In the genomic region with DNA sequence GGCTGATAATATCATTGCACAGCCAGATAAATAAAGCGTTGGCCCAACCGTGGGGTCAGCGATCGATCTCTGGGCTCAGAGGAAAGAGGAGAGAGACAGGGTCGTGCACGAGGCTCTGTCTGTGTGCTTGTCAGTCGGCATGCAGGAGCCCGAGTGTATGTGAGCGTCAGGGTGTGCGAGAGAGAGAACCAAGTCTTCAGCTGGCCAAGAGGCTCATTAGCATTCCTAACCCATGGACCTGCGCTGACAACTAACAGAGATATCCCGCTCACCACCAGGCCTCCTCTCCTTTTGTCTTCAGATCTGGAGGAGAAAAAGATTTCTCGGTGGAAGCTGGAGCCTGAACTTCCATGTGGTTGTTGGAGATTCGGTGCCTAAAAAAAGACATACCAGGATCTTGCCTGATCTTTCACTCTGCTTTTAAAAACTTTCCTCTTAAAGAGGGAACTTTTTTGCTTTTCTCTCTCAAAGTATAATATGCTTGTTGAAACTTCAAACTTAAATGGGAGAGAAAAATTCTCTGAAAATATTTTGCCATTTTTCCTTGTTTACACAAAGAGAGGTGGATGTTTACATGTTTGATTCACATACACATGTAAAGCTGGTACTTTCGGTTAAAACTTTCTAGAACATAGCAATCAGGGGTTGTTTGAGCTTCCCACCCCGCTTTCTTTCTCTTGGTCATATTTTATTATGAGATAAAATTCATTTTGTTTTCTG, we compare ENCODE assay signal across 17 cellular contexts. TPM values are rescaled to one million over a fixed set of nuclear protein-coding genes. Genes with fewer than 3 reads are reported as not detected.
DNase-seq lines count a peak whose midpoint lies in the region; ATAC-seq, FAIRE-seq and TF ChIP-seq lines count a peak whose summit lies in the region.
"Had no signal": no experiment of that assay in that cellular context is flagged by ENCODE, and none has a peak within 500 bp of the region (broad histone marks: within the 10 kb centered on the region; RNA-seq: fewer than 3 reads in every experiment).

No MANE protein-coding gene starts in this region.

- H3K4me3 ChIP-seq in HEK293 (ENCODE audit: low read depth, low read length) (no peak overlapping the region), astrocyte (ENCODE audit: insufficient read depth, low read depth, low read length) (peak overlapping the region; percentile 27), prostate gland (no peak overlapping the region)

- CTCF ChIA-PET in HEK293 (lab: Yijun Ruan, JAX), result interaction anchor here (0.6 to 2.6 kb wide), 2 partner anchors 201 to 713 kb away, joined by 3 to 16 read pairs; no protein-coding TSS in a partner anchor

- TF ChIP-seq CTCF in HEK293 (tag by site-specific recombination; IDR thresholded peaks at IDR 0.05), result no peak
- no peak for TF ChIP-seq CTCF in astrocyte (IDR thresholded peaks at IDR 0.05; ENCODE audit: insufficient read depth, low read depth, low read length)
- no peak for TF ChIP-seq CTCF in prostate gland (IDR thresholded peaks at IDR 0.05)

- ATAC-seq in GM18517 (IDR thresholded peaks at IDR 0.05; ENCODE audit: unreplicated experiment) (no peak), HG03159 (IDR thresholded peaks at IDR 0.05; ENCODE audit: unreplicated experiment) (no peak)

- H3K27me3 ChIP-seq in astrocyte (ENCODE audit: insufficient read depth, low read length), result no peaks in the 10 kb centered on the region
- peaks cover 40% of the 10 kb centered on the region for H3K27me3 ChIP-seq in prostate gland (replicated peaks; ENCODE audit: insufficient read depth)

- peaks cover 27% of the 10 kb centered on the region for H3K27me3 Mint-ChIP-seq in astrocyte (ENCODE audit: low read depth, unreplicated experiment)

- intact Hi-C loops in prostate gland (cut with DNase I), result loop anchor here (10.0 kb wide), 1 partner anchor 1295 kb away; no protein-coding TSS in a partner anchor

- H3K36me3 ChIP-seq in HEK293 (ENCODE audit: control insufficient read depth in 2 of 2, insufficient read depth in 1 of 2, low read length in 2 of 2) (peaks cover 2 to 8% of the 10 kb centered on the region in 2 experiments; a peak in 2 of 3 replicates), astrocyte (ENCODE audit: insufficient read depth, low read length) (peaks cover under 1% of the 10 kb centered on the region), prostate gland (no peaks in the 10 kb centered on the region)

- H3K27ac ChIP-seq in HEK293 (ENCODE audit: extremely low read depth, low read depth, low read length) (peak overlapping the region; percentile 84), astrocyte (ENCODE audit: low read depth, low read length) (peak overlapping the region; percentile 78), prostate gland (peak overlapping the region in 1 of 2 donors; percentile 60)
- H3K27ac ChIP-seq: C4-2B, KMS-11 had no signal

- POLR2A ChIA-PET in HEK293 (lab: Yijun Ruan, JAX), result interaction anchor here (1.4 kb wide), 1 partner anchor 13 kb away, joined by 3 read pairs; no protein-coding TSS in a partner anchor

- no peak overlapping the region for H3K27ac Mint-ChIP-seq in astrocyte (ENCODE audit: unreplicated experiment)
- H3K27ac Mint-ChIP-seq: activated naive CD4-positive, alpha-beta T cell treated with anti-CD3 and anti-CD28 coated beads for 36 hours had no signal

- no peak for TF ChIP-seq POLR2A in prostate gland (IDR thresholded peaks at IDR 0.05)

- WGBS in prostate gland, result 19% methylated on average over 16 of the region's 16 CpGs

- peaks cover 19% of the 10 kb centered on the region for H3K79me2 ChIP-seq in astrocyte (ENCODE audit: insufficient read depth, low read length)

- H3K9me3 ChIP-seq in HEK293 (ENCODE audit: control insufficient read depth, insufficient read depth, low read depth, low read length), result no peaks in the 10 kb centered on the region
- no peaks in the 10 kb centered on the region for H3K9me3 ChIP-seq in astrocyte (ENCODE audit: insufficient read depth, low read depth, low read length)
- H3K9me3 ChIP-seq in prostate gland, result no peaks in the 10 kb centered on the region

- peaks cover 1% of the 10 kb centered on the region for H3K4me1 Mint-ChIP-seq in astrocyte (ENCODE audit: low read depth, unreplicated experiment)

- peak overlapping the region; percentile 74 for H2AFZ ChIP-seq in astrocyte (ENCODE audit: low read depth, low read length)

- H3K9me3 Mint-ChIP-seq in astrocyte (ENCODE audit: unreplicated experiment), result peaks cover 32% of the 10 kb centered on the region
- H3K9me3 Mint-ChIP-seq: activated naive CD4-positive, alpha-beta T cell treated with anti-CD3 and anti-CD28 coated beads for 36 hours had no signal

- H3K4me2 ChIP-seq in astrocyte (ENCODE audit: low read length), result peak overlapping the region; percentile 83
- H3K4me2 ChIP-seq: KMS-11 had no signal

- H3K36me3 Mint-ChIP-seq in astrocyte (ENCODE audit: low read depth, unreplicated experiment), result peaks cover under 1% of the 10 kb centered on the region

- H4K20me1 ChIP-seq in astrocyte (ENCODE audit: insufficient read depth, low read length), result no peaks in the 10 kb centered on the region

- DNase-seq in astrocyte (ENCODE audit: low read depth) (peak; percentile 88), iPS-NIHi7 (ENCODE audit: extremely low spot score) (peak; percentile 51), retina (peak; percentile 88), prostate gland (ENCODE audit: low spot score) (no peak)
- DNase-seq in activated CD4-positive, CD25-positive, alpha-beta regulatory T cell (lab: John Stamatoyannopoulos, UW), result no peak
- DNase-seq: activated naive CD4-positive, alpha-beta T cell treated with anti-CD3 and anti-CD28 coated beads for 36 hours; GOT3; hippocampal formation; NCI-H1930; NK-92 treated with Interleukin-12 subunit alpha and Interleukin-12 subunit beta, amount 100 ng/mL, for 24 hours; SHP77 treated with DMSO at 0.1 percent for 48 hours; stimulated activated CD4-positive, alpha-beta T cell treated with anti-CD3 and anti-CD28 coated beads, Interleukin-4, amount 100 ng/mL, for 1 hour had no signal

- no peak overlapping the region for H3K4me3 Mint-ChIP-seq in astrocyte (ENCODE audit: unreplicated experiment)
- H3K4me3 Mint-ChIP-seq: activated naive CD4-positive, alpha-beta T cell treated with anti-CD3 and anti-CD28 coated beads for 36 hours had no signal

- H3K9ac ChIP-seq in astrocyte (ENCODE audit: low read length), result peak overlapping the region; percentile 76
- H3K9ac ChIP-seq: KMS-11 had no signal

- FAIRE-seq in astrocyte (lab: Jason Lieb, UNC), result peak; percentile 9

- peaks cover 38% of the 10 kb centered on the region for H3K4me1 ChIP-seq in HEK293 (ENCODE audit: control insufficient read depth, insufficient read depth, low read length)
- peaks cover 62% of the 10 kb centered on the region for H3K4me1 ChIP-seq in astrocyte (ENCODE audit: insufficient read depth, low read length)
- H3K4me1 ChIP-seq in prostate gland (replicated peaks), result no peaks in the 10 kb centered on the region

TF ChIP-seq in HEK293, 187 proteins besides CTCF, POLR2A, EP300 and RAD21 (continues in another document):
- 0 out of 2 replicates have a peak, but pooled peaks have one; percentile 22 for TF ChIP-seq ZNF76 (tag by site-specific recombination; IDR thresholded peaks at IDR 0.05; ENCODE audit: borderline replicate concordance, low read depth)
- TF ChIP-seq, protein P1, sequence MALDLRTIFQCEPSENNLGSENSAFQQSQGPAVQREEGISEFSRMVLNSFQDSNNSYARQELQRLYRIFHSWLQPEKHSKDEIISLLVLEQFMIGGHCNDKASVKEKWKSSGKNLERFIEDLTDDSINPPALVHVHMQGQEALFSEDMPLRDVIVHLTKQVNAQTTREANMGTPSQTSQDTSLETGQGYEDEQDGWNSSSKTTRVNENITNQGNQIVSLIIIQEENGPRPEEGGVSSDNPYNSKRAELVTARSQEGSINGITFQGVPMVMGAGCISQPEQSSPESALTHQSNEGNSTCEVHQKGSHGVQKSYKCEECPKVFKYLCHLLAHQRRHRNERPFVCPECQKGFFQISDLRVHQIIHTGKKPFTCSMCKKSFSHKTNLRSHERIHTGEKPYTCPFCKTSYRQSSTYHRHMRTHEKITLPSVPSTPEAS (tag by site-specific recombination; IDR thresholded peaks at IDR 0.05), result peak; percentile 76
- peak; percentile 67 for TF ChIP-seq PRDM1 (tag by site-specific recombination; IDR thresholded peaks at IDR 0.05)
- 0 out of 2 replicates have a peak, but pooled peaks have one; percentile 4 for TF ChIP-seq ZNF24 (tag by site-specific recombination; IDR thresholded peaks at IDR 0.05)
- TF ChIP-seq ZSCAN30 (tag by site-specific recombination; IDR thresholded peaks at IDR 0.05), result 0 out of 2 replicates have a peak, but pooled peaks have one; percentile 17
- 0 out of 2 replicates have a peak, but pooled peaks have one; percentile 33 for TF ChIP-seq ZNF501 (tag by site-specific recombination; IDR thresholded peaks at IDR 0.05)
- no peak for TF ChIP-seq GFI1B (tag by site-specific recombination; IDR thresholded peaks at IDR 0.05)
- TF ChIP-seq ZNF600 (tag by site-specific recombination; IDR thresholded peaks at IDR 0.05), result peak; percentile 60
- peak; percentile 55; the same call in 1 of the 2 replicates for TF ChIP-seq ZNF610 (tag by site-specific recombination; IDR thresholded peaks at IDR 0.05; ENCODE audit: borderline replicate concordance)
- 0 out of 2 replicates have a peak, but pooled peaks have one; percentile 15 for TF ChIP-seq IKZF3 (tag by site-specific recombination; IDR thresholded peaks at IDR 0.05)
- TF ChIP-seq, protein P2, sequence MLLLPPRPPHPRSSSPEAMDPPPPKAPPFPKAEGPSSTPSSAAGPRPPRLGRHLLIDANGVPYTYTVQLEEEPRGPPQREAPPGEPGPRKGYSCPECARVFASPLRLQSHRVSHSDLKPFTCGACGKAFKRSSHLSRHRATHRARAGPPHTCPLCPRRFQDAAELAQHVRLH (tag by site-specific recombination; IDR thresholded peaks at IDR 0.05), result no peak
- TF ChIP-seq, protein P3, sequence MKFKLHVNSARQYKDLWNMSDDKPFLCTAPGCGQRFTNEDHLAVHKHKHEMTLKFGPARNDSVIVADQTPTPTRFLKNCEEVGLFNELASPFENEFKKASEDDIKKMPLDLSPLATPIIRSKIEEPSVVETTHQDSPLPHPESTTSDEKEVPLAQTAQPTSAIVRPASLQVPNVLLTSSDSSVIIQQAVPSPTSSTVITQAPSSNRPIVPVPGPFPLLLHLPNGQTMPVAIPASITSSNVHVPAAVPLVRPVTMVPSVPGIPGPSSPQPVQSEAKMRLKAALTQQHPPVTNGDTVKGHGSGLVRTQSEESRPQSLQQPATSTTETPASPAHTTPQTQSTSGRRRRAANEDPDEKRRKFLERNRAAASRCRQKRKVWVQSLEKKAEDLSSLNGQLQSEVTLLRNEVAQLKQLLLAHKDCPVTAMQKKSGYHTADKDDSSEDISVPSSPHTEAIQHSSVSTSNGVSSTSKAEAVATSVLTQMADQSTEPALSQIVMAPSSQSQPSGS (tag by site-specific recombination; IDR thresholded peaks at IDR 0.05; ENCODE audit: low read depth), result no peak
- peak; percentile 90 for TF ChIP-seq ZBTB17 (tag by site-specific recombination; IDR thresholded peaks at IDR 0.05)
- no peak for TF ChIP-seq ZBTB21 (tag by site-specific recombination; IDR thresholded peaks at IDR 0.05)

RNA-seq across cellular contexts. Expression of a gene that starts 16.6 kb away (rescaled TPM):
- total RNA-seq in astrocyte, result 4.3 and 5.1 TPM in 2 replicates
- 10 to 100 TPM; 14.9 to 49.3 TPM for total RNA-seq in prostate gland
- total RNA-seq: activated naive CD4-positive, alpha-beta T cell treated with anti-CD3 and anti-CD28 coated beads for 36 hours had no signal

RNA-seq across cellular contexts. Expression of a gene that starts 18.6 kb away (rescaled TPM):
- total RNA-seq in astrocyte (6.9 and 7.3 TPM in 2 replicates), prostate gland (10 to 100 TPM; 11.9 to 12.4 TPM)
- total RNA-seq: activated naive CD4-positive, alpha-beta T cell treated with anti-CD3 and anti-CD28 coated beads for 36 hours had no signal

Comparison
In these comparisons a context has a peak if more than half of its experiments do, and no peak if none do; other contexts are left out.
1. DNase-seq: peak in astrocyte (single experiment), iPS-NIHi7 (single experiment) and retina (single experiment); none in activated CD4-positive, CD25-positive, alpha-beta regulatory T cell (0 of 4) and prostate gland (single experiment).